In genomic region chr3:81378552-81379288, GRCh38 we compare ENCODE assay signal across 22 cellular contexts.
"Had no signal": no experiment of that assay in that cellular context is flagged by ENCODE, and none has a peak within 500 bp of the region (broad histone marks: within the 10 kb centered on the region; RNA-seq: fewer than 3 reads in every experiment).

No MANE protein-coding gene starts in this region.

- DNase-seq: activated B cell treated with CpG ODN at 0.5 μM for 24 hours; activated CD4-positive, alpha-beta T cell treated with anti-CD3 and anti-CD28 coated beads for 1 hour; activated CD4-positive, alpha-beta T cell treated with anti-CD3 and anti-CD28 coated beads, Interleukin-2, amount 10 ng/mL, durations not matched to agents 24 days and 14 days; activated CD4-positive, alpha-beta T cell treated with anti-CD3 and anti-CD28 coated beads, Interleukin-2, amount 50 U/mL, for 48 hours; activated CD8-positive, alpha-beta memory T cell treated with anti-CD3 and anti-CD28 coated beads, Interleukin-2, amount 10 ng/mL, durations not matched to agents 7 days and 5 days; activated effector memory CD4-positive, alpha-beta T cell treated with Interleukin-2 at 50 U/mL for 16 hours; activated naive CD4-positive, alpha-beta T cell; activated T-cell treated with anti-CD3 and anti-CD28 coated beads, Interleukin-2, amount 50 U/mL, for 24 hours; aorta; caudate nucleus; colonic mucosa; MG63; NCI-H1105 treated with DMSO at 0.1 percent for 48 hours; NCI-H1930; NCI-H2171; NCI-H2227 treated with DMSO at 0.1 percent for 48 hours; NCI-H69; NK-92 treated with Interleukin-12 subunit alpha and Interleukin-12 subunit beta, amount 100 ng/mL, for 24 hours; PC-3; SHP77; T-helper 17 cell; T1000 had no signal
